In genomic region chr4:84596826-84597225, GRCh38 we compare ENCODE assay signal across 16 cellular contexts. TPM values are rescaled to one million over a fixed set of nuclear protein-coding genes. Genes with fewer than 3 reads are reported as not detected.
A peak's percentile ranks its signal among the peaks of the same experiment; 100 is the strongest.
DNase-seq lines count a peak whose midpoint lies in the region; ATAC-seq, FAIRE-seq and TF ChIP-seq lines count a peak whose summit lies in the region.
"Had no signal": no experiment of that assay in that cellular context is flagged by ENCODE, and none has a peak within 500 bp of the region (broad histone marks: within the 10 kb centered on the region; RNA-seq: fewer than 3 reads in every experiment).

No MANE protein-coding gene starts in this region.

- SMC1A ChIA-PET in GM12878 (lab: Charles Lee; ENCODE audit: uncharacterized antibody, unreplicated experiment), result no interaction called here

- TF ChIP-seq POLR2A in GM12878 (IDR thresholded peaks at IDR 0.05; ENCODE audit: low read depth, low read length), result no peak

- H3K9me3 Mint-ChIP-seq in activated naive CD4-positive, alpha-beta T cell treated with anti-CD3 and anti-CD28 coated beads for 36 hours, result no peaks in the 10 kb centered on the region
- H3K9me3 Mint-ChIP-seq: stimulated activated naive CD8-positive, alpha-beta T cell treated with anti-CD3 and anti-CD28 coated beads, Interleukin-15, Interleukin-2, amounts not matched to agents 100 ng/mL and 50 ng/mL, for 24 hours had no signal

- H3K4me1 ChIP-seq in GM12878 (ENCODE audit: control insufficient read depth, insufficient read depth, low read length) (no peaks in the 10 kb centered on the region), small intestine (ENCODE audit: control insufficient read depth in 2 of 2, insufficient read depth in 1 of 2, low read depth in 1 of 2, low read length in 1 of 2) (peaks cover 3 to 6% of the 10 kb centered on the region in 2 donors), ascending aorta (no peaks in the 10 kb centered on the region)
- H3K4me1 ChIP-seq: esophagus muscularis mucosa had no signal

- no TSS peak for BruUV-seq in GM12878 (replicated peaks; lab: Mats Ljungman, UMichigan)

- H3K36me3 ChIP-seq in GM12878 (ENCODE audit: control insufficient read depth in 2 of 2, insufficient read depth in 2 of 2, low read length in 1 of 2), result no peaks in the 10 kb centered on the region
- no peaks in the 10 kb centered on the region for H3K36me3 ChIP-seq in small intestine (ENCODE audit: control insufficient read depth in 2 of 2, insufficient read depth in 2 of 2, low read length in 2 of 2)
- H3K36me3 ChIP-seq in ascending aorta, result no peaks in the 10 kb centered on the region
- H3K36me3 ChIP-seq: cardiac muscle cell, esophagus muscularis mucosa, HAP-1, neutrophil had no signal

- ATAC-seq in GM12878 (0 out of 3 replicates have a peak, but pooled peaks have one; percentile 21), GM19455 (IDR thresholded peaks at IDR 0.05; ENCODE audit: unreplicated experiment) (no peak), GM18519 (IDR thresholded peaks at IDR 0.05; ENCODE audit: low FRiP score, unreplicated experiment) (no peak)

- in situ Hi-C loops in GM12878 (cut with MboI), result no loop called here

- no peak overlapping the region for H2AFZ ChIP-seq in GM12878 (ENCODE audit: control insufficient read depth, low read depth, low read length)

- H3K27ac ChIP-seq in GM12878 (ENCODE audit: control insufficient read depth, insufficient read depth) (no peak overlapping the region), small intestine (ENCODE audit: low read depth in 1 of 2, low read length in 1 of 2) (no peak overlapping the region), ascending aorta (no peak overlapping the region)
- H3K27ac ChIP-seq: cardiac muscle cell, esophagus muscularis mucosa, neutrophil, VCaP had no signal

- no peaks in the 10 kb centered on the region for H4K20me1 ChIP-seq in GM12878 (ENCODE audit: control insufficient read depth, insufficient read depth)

- H3K9ac ChIP-seq in GM12878 (ENCODE audit: control insufficient read depth, insufficient read depth, low read length), result no peak overlapping the region

- intact Hi-C loops in activated naive CD4-positive, alpha-beta T cell treated with anti-CD3 and anti-CD28 coated beads for 36 hours (cut with micrococcal nuclease), result loop anchor here (1.0 kb wide), 1 partner anchor 15 kb away; no protein-coding TSS in a partner anchor
- intact Hi-C loops in GM12878 (cut with micrococcal nuclease; ENCODE audit: unreplicated experiment) (no loop called here), ascending aorta (cut with DNase I) (no loop called here)

- H3K27me3 Mint-ChIP-seq in activated naive CD4-positive, alpha-beta T cell treated with anti-CD3 and anti-CD28 coated beads for 36 hours (ENCODE audit: low read depth), result peaks cover 1% of the 10 kb centered on the region

- no peaks in the 10 kb centered on the region for H3K9me3 ChIP-seq in GM12878 (replicated peaks; ENCODE audit: control insufficient read depth, insufficient read depth, low read length)
- H3K9me3 ChIP-seq in small intestine (ENCODE audit: control insufficient read depth, low read depth), result no peaks in the 10 kb centered on the region
- H3K9me3 ChIP-seq in ascending aorta, result no peaks in the 10 kb centered on the region
- H3K9me3 ChIP-seq: esophagus muscularis mucosa, neutrophil had no signal

- H3K36me3 Mint-ChIP-seq in activated naive CD4-positive, alpha-beta T cell treated with anti-CD3 and anti-CD28 coated beads for 36 hours (ENCODE audit: low read depth), result no peaks in the 10 kb centered on the region

- TF ChIP-seq CTCF in GM12878 (IDR thresholded peaks at IDR 0.05 in 2 of 3, conservative IDR thresholded peaks at IDR 0.05 in 1 of 3; ENCODE audit: control insufficient read depth in 2 of 3, extremely low read depth in 1 of 3, insufficient read depth in 1 of 3, low read depth in 3 of 3, low read length in 3 of 3) (no peak), ascending aorta (IDR thresholded peaks at IDR 0.05) (no peak)

- H3K27me3 ChIP-seq in GM12878 (replicated peaks in 1 of 2; ENCODE audit: control insufficient read depth in 2 of 2, insufficient read depth in 2 of 2, low read length in 1 of 2), result no peaks in the 10 kb centered on the region
- peaks cover 0 to 3% of the 10 kb centered on the region in 2 donors for H3K27me3 ChIP-seq in small intestine (ENCODE audit: control insufficient read depth in 2 of 2, insufficient read depth in 2 of 2, low read length in 2 of 2)
- no peaks in the 10 kb centered on the region for H3K27me3 ChIP-seq in ascending aorta
- H3K27me3 ChIP-seq: cardiac muscle cell, esophagus muscularis mucosa had no signal

- H3K4me3 ChIP-seq in GM12878, result no peak overlapping the region
- H3K4me3 ChIP-seq in small intestine (ENCODE audit: low read depth in 1 of 2, low read length in 2 of 2), result no peak overlapping the region
- H3K4me3 ChIP-seq in ascending aorta, result no peak overlapping the region
- H3K4me3 ChIP-seq: cardiac muscle cell, esophagus muscularis mucosa, HAP-1 had no signal

- peaks cover 7% of the 10 kb centered on the region for H3K4me1 Mint-ChIP-seq in activated naive CD4-positive, alpha-beta T cell treated with anti-CD3 and anti-CD28 coated beads for 36 hours (ENCODE audit: low read depth)

- H3K4me3 Mint-ChIP-seq in activated naive CD4-positive, alpha-beta T cell treated with anti-CD3 and anti-CD28 coated beads for 36 hours, result no peak overlapping the region
- H3K4me3 Mint-ChIP-seq: stimulated activated naive CD8-positive, alpha-beta T cell treated with anti-CD3 and anti-CD28 coated beads, Interleukin-15, Interleukin-2, amounts not matched to agents 100 ng/mL and 50 ng/mL, for 24 hours had no signal

- CTCF ChIA-PET in activated naive CD4-positive, alpha-beta T cell treated with anti-CD3 and anti-CD28 coated beads for 36 hours (lab: Charles Lee), result no interaction called here
- CTCF ChIA-PET in GM12878 (lab: Yijun Ruan, JAX), result no interaction called here

- RAD21 ChIA-PET in GM12878 (lab: Charles Lee; ENCODE audit: unreplicated experiment), result no interaction called here

- H3K79me2 ChIP-seq in GM12878 (ENCODE audit: control insufficient read depth, insufficient read depth, low read length), result no peaks in the 10 kb centered on the region

- peak; percentile 43 for DNase-seq in activated naive CD4-positive, alpha-beta T cell treated with anti-CD3 and anti-CD28 coated beads for 36 hours
- no peak for DNase-seq in activated naive CD4-positive, alpha-beta T cell treated with Interleukin-2 at 50 U/mL for 16 hours
- DNase-seq in NCI-H2029 treated with DMSO at 0.1 percent for 48 hours (lab: John Stamatoyannopoulos, UW) (peak; percentile 10), GM12878 (ENCODE audit: low read depth, low spot score) (no peak), small intestine (peak; percentile 24), ascending aorta (ENCODE audit: low spot score in 2 of 2) (no peak)
- DNase-seq: MM.1S had no signal

- no peak for TF ChIP-seq RAD21 in GM12878 (IDR thresholded peaks at IDR 0.05; ENCODE audit: insufficient read depth, low read depth, low read length)

- POLR2A ChIA-PET in GM12878 (lab: Charles Lee), result no interaction called here

- WGBS in GM12878 (ENCODE audit: insufficient coverage, insufficient replicate concordance, low lambda C conversion rate, missing lambda C conversion rate), result 58% methylated on average over 4 of the region's 4 CpGs
- 86 to 93% (median 86%) methylated on average over 4 of the region's 4 CpGs for WGBS in small intestine, 3 donors

- no peak overlapping the region for H3K27ac Mint-ChIP-seq in activated naive CD4-positive, alpha-beta T cell treated with anti-CD3 and anti-CD28 coated beads for 36 hours
- H3K27ac Mint-ChIP-seq: stimulated activated naive CD8-positive, alpha-beta T cell treated with anti-CD3 and anti-CD28 coated beads, Interleukin-15, Interleukin-2, amounts not matched to agents 100 ng/mL and 50 ng/mL, for 24 hours had no signal

- TF ChIP-seq EP300 in GM12878 (IDR thresholded peaks at IDR 0.05; ENCODE audit: borderline replicate concordance in 1 of 2, control insufficient read depth in 1 of 2, low read depth in 2 of 2, low read length in 2 of 2), result no peak

- FAIRE-seq in GM12878 (lab: Jason Lieb, UNC) (no peak), small intestine (lab: Jason Lieb, UNC) (no peak)
- FAIRE-seq: islet of Langerhans had no signal

- no peak overlapping the region for H3K4me2 ChIP-seq in GM12878 (ENCODE audit: control insufficient read depth, insufficient read depth)

TF ChIP-seq in GM12878, 131 proteins besides CTCF, POLR2A, EP300 and RAD21 (continues in another document):
- TF ChIP-seq NFYA (IDR thresholded peaks at IDR 0.05; ENCODE audit: borderline replicate concordance, low read depth, low read length), result no peak

RNA-seq across cellular contexts. Expression of gene CDS1, which starts 13.9 kb away (rescaled TPM):
- total RNA-seq in activated naive CD4-positive, alpha-beta T cell treated with anti-CD3 and anti-CD28 coated beads for 36 hours, result under 1 TPM; 0.17 to 0.36 TPM
- total RNA-seq in GM12878 (2013; cell fraction: nucleolus; rRNA removed), result not detected in 2 replicates
- total RNA-seq in GM12878 (2014; rRNA removed) (not detected in 2 replicates), GM12878 (2014; rRNA removed; fragmentation: Illumina TruSeq; extraction: Trizol) (not detected in 2 replicates), GM12878 (2021) (0.05 TPM in 1 of 2 replicates, not detected in the other), ascending aorta (0.11 TPM)
- polyA plus RNA-seq in GM12878 (2011; ENCODE audit: low read depth), result not detected
- polyA plus RNA-seq in GM12878 (2011; rRNA removed) (not detected in 2 replicates), GM12878 (2014; fragmentation: Illumina TruSeq; extraction: Trizol) (0.03 TPM in 1 of 2 replicates, not detected in the other), GM12878 (2014; fragmentation: Nextera tagmentation; extraction: Ambion mirVana) (not detected), GM12878 (2014; rRNA removed) (0.03 TPM in 1 of 2 replicates, not detected in the other), GM12878 (2016; fragmentation: Nextera tagmentation; extraction: Ambion mirVana) (not detected), small intestine (10 to 100 TPM; 19.2 to 29.9 (median 24.2) TPM)
- polyA plus RNA-seq in GM12878 (2011; cell fraction: cytosol; rRNA removed), result not detected in 2 replicates
- not detected in 2 replicates for polyA plus RNA-seq in GM12878 (2011; cell fraction: nucleus; rRNA removed)
- polyA plus RNA-seq in GM12878 (2012), result 0.08 TPM in 1 of 2 replicates, not detected in the other
- polyA minus RNA-seq in GM12878 (2011; rRNA and poly(A)+ RNA removed), result not detected in 2 replicates
- not detected in 2 replicates for polyA minus RNA-seq in GM12878 (2011; cell fraction: cytosol; rRNA and poly(A)+ RNA removed)
- polyA minus RNA-seq in GM12878 (2011; cell fraction: nucleus; rRNA and poly(A)+ RNA removed), result not detected in 2 replicates

Comparison
In these comparisons a context has a peak if more than half of its experiments do, and no peak if none do; other contexts are left out.
1. DNase-seq: peak in activated naive CD4-positive, alpha-beta T cell treated with anti-CD3 and anti-CD28 coated beads for 36 hours (single experiment), NCI-H2029 treated with DMSO at 0.1 percent for 48 hours (single experiment) and small intestine (single experiment); none in activated naive CD4-positive, alpha-beta T cell treated with Interleukin-2 at 50 U/mL for 16 hours (single experiment), GM12878 (single experiment) and ascending aorta (0 of 2).